ENCODE assay signal across 22 cellular contexts in the genomic region with DNA sequence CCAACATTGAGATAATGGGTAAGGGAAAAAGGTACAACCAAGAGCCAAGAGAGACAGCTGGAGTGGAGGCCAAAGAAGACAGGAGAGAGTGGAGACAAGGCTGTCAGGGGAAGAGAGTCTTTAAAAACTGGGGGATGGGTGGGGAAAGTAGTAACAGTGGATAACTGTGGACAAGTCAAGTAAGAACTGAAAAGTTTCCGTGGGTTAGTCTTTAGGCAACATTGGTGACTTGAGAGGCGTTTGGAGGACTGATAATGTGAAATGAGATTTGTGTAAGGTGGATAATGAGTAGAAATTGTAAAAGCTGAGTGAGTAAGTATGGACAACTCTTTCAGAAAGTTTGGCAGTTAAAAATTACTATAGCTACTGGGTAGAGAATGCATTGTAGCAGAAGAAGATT. TPM values are rescaled to one million over a fixed set of nuclear protein-coding genes. Genes with fewer than 3 reads are reported as not detected.
DNase-seq lines count a peak whose midpoint lies in the region; ATAC-seq and TF ChIP-seq lines count a peak whose summit lies in the region.
"Had no signal": no experiment of that assay in that cellular context is flagged by ENCODE, and none has a peak within 500 bp of the region (broad histone marks: within the 10 kb centered on the region; RNA-seq: fewer than 3 reads in every experiment).

No MANE protein-coding gene starts in this region.

- intact Hi-C loops in psoas muscle (cut with DNase I), result no loop called here

- 85% methylated on average over 2 of the region's 2 CpGs for WGBS in psoas muscle, 3 donors

- peaks cover 56% of the 10 kb centered on the region for H3K4me1 ChIP-seq in CD4-positive, CD25-positive, alpha-beta regulatory T cell (ENCODE audit: control insufficient read depth, insufficient read depth, low read length, poor library complexity, severe bottlenecking)
- peaks cover 63% of the 10 kb centered on the region for H3K4me1 ChIP-seq in psoas muscle
- H3K4me1 ChIP-seq: testis had no signal

- H3K9me3 ChIP-seq in CD4-positive, CD25-positive, alpha-beta regulatory T cell (ENCODE audit: control insufficient read depth in 2 of 2, low read length in 2 of 2), result no peaks in the 10 kb centered on the region
- no peaks in the 10 kb centered on the region for H3K9me3 ChIP-seq in psoas muscle
- H3K9me3 ChIP-seq: heart left ventricle, testis, uterus had no signal

- no peaks in the 10 kb centered on the region for H3K9me3 Mint-ChIP-seq in CD4-positive, CD25-positive, alpha-beta regulatory T cell
- H3K9me3 Mint-ChIP-seq in activated naive CD8-positive, alpha-beta T cell treated with anti-CD3 and anti-CD28 coated beads, Interleukin-2, amount 50 U/mL, for 24 hours, result no peaks in the 10 kb centered on the region
- H3K9me3 Mint-ChIP-seq: activated B cell treated with CpG ODN at 0.5 μM for 24 hours; activated CD4-positive, alpha-beta memory T cell treated with anti-CD3 and anti-CD28 coated beads, Interleukin-2, amount 10 ng/mL, durations not matched to agents 7 days and 5 days had no signal

- H3K4me1 Mint-ChIP-seq in CD4-positive, CD25-positive, alpha-beta regulatory T cell, result peaks cover 50 to 77% (median 67%) of the 10 kb centered on the region in 4 donors
- H3K4me1 Mint-ChIP-seq in activated naive CD8-positive, alpha-beta T cell treated with anti-CD3 and anti-CD28 coated beads, Interleukin-2, amount 50 U/mL, for 24 hours, result peaks cover 75% of the 10 kb centered on the region

- no peak for ATAC-seq in CD4-positive, CD25-positive, alpha-beta regulatory T cell (ENCODE audit: low read depth in 2 of 2)
- ATAC-seq in activated naive CD8-positive, alpha-beta T cell treated with anti-CD3 and anti-CD28 coated beads, Interleukin-2, amount 50 U/mL, for 24 hours, result peak; percentile 77
- ATAC-seq in psoas muscle (peak in 1 of 4 donors; percentile 18), HG02981 (IDR thresholded peaks at IDR 0.05; ENCODE audit: unreplicated experiment) (no peak)
- ATAC-seq: heart left ventricle, left cardiac atrium had no signal

- no peaks in the 10 kb centered on the region for H3K27me3 Mint-ChIP-seq in CD4-positive, CD25-positive, alpha-beta regulatory T cell
- H3K27me3 Mint-ChIP-seq in activated naive CD8-positive, alpha-beta T cell treated with anti-CD3 and anti-CD28 coated beads, Interleukin-2, amount 50 U/mL, for 24 hours, result no peaks in the 10 kb centered on the region
- H3K27me3 Mint-ChIP-seq: activated B cell treated with CpG ODN at 0.5 μM for 24 hours; activated CD4-positive, alpha-beta memory T cell treated with anti-CD3 and anti-CD28 coated beads, Interleukin-2, amount 10 ng/mL, durations not matched to agents 7 days and 5 days had no signal

- H3K27ac ChIP-seq in CD4-positive, CD25-positive, alpha-beta regulatory T cell (ENCODE audit: insufficient read depth, low read length, poor library complexity, severe bottlenecking), result no peak overlapping the region
- peak overlapping the region; percentile 3 for H3K27ac ChIP-seq in psoas muscle
- H3K27ac ChIP-seq: heart left ventricle, KMS-11, PC-9, skin epidermis, testis, uterus had no signal

- no peaks in the 10 kb centered on the region for H3K36me3 ChIP-seq in CD4-positive, CD25-positive, alpha-beta regulatory T cell (ENCODE audit: control insufficient read depth, insufficient read depth, low read length)
- no peaks in the 10 kb centered on the region for H3K36me3 ChIP-seq in psoas muscle (ENCODE audit: insufficient read depth in 1 of 2, low read depth in 1 of 2)
- no peaks in the 10 kb centered on the region for H3K36me3 ChIP-seq in H7 (replicated peaks; ENCODE audit: control insufficient read depth, insufficient read depth, low read length)
- H3K36me3 ChIP-seq: heart left ventricle, uterus had no signal

- TF ChIP-seq CTCF in GM12865 (IDR thresholded peaks at IDR 0.05; ENCODE audit: insufficient read depth, low read depth, low read length, missing control alignments) (no peak), psoas muscle (IDR thresholded peaks at IDR 0.05) (no peak)

- no peaks in the 10 kb centered on the region for H3K27me3 ChIP-seq in CD4-positive, CD25-positive, alpha-beta regulatory T cell (ENCODE audit: control insufficient read depth, insufficient read depth, low read length)
- no peaks in the 10 kb centered on the region for H3K27me3 ChIP-seq in psoas muscle (ENCODE audit: insufficient read depth in 3 of 3, low read length in 2 of 3)
- H3K27me3 ChIP-seq in H7 (ENCODE audit: control insufficient read depth, insufficient read depth, low read length), result no peaks in the 10 kb centered on the region
- H3K27me3 ChIP-seq: heart left ventricle, testis, uterus had no signal

- peaks cover 19% of the 10 kb centered on the region for H3K36me3 Mint-ChIP-seq in CD4-positive, CD25-positive, alpha-beta regulatory T cell
- peaks cover 5% of the 10 kb centered on the region for H3K36me3 Mint-ChIP-seq in activated naive CD8-positive, alpha-beta T cell treated with anti-CD3 and anti-CD28 coated beads, Interleukin-2, amount 50 U/mL, for 24 hours (ENCODE audit: low read depth)

- DNase-seq in CD4-positive, CD25-positive, alpha-beta regulatory T cell, result no peak
- DNase-seq in GM12865 (ENCODE audit: low read depth), result peak; percentile 18
- DNase-seq in activated naive CD8-positive, alpha-beta T cell treated with anti-CD3 and anti-CD28 coated beads, Interleukin-2, amount 50 U/mL, for 24 hours, result no peak
- DNase-seq in psoas muscle, result no peak
- no peak for DNase-seq in H7
- no peak for DNase-seq in stimulated activated naive CD4-positive, alpha-beta T cell (lab: John Stamatoyannopoulos, UW)
- DNase-seq: activated B cell treated with CpG ODN at 0.5 μM for 24 hours; activated CD4-positive, alpha-beta memory T cell treated with anti-CD3 and anti-CD28 coated beads, Interleukin-2, amount 10 ng/mL, durations not matched to agents 7 days and 5 days; C1 segment of cervical spinal cord; cerebellar nuclear complex; heart left ventricle; left cardiac atrium; NCI-H146; NK-92 treated with Interleukin-12 subunit alpha and Interleukin-12 subunit beta, amount 100 ng/mL, for 24 hours; occipital lobe; PC-9; Right ventricle myocardium superior; testis; uterus had no signal

- H3K27ac Mint-ChIP-seq in CD4-positive, CD25-positive, alpha-beta regulatory T cell, result peak overlapping the region in 1 of 3 donors; percentile 49
- H3K27ac Mint-ChIP-seq in activated naive CD8-positive, alpha-beta T cell treated with anti-CD3 and anti-CD28 coated beads, Interleukin-2, amount 50 U/mL, for 24 hours, result peak overlapping the region; percentile 39
- H3K27ac Mint-ChIP-seq: activated B cell treated with CpG ODN at 0.5 μM for 24 hours; activated CD4-positive, alpha-beta memory T cell treated with anti-CD3 and anti-CD28 coated beads, Interleukin-2, amount 10 ng/mL, durations not matched to agents 7 days and 5 days had no signal

- peak overlapping the region in 3 of 4 donors; percentile 6 to 56 (median 9) for H3K4me3 Mint-ChIP-seq in CD4-positive, CD25-positive, alpha-beta regulatory T cell
- H3K4me3 Mint-ChIP-seq in activated naive CD8-positive, alpha-beta T cell treated with anti-CD3 and anti-CD28 coated beads, Interleukin-2, amount 50 U/mL, for 24 hours, result peak overlapping the region; percentile 9
- H3K4me3 Mint-ChIP-seq: activated B cell treated with CpG ODN at 0.5 μM for 24 hours; activated CD4-positive, alpha-beta memory T cell treated with anti-CD3 and anti-CD28 coated beads, Interleukin-2, amount 10 ng/mL, durations not matched to agents 7 days and 5 days had no signal

- H3K4me3 ChIP-seq in CD4-positive, CD25-positive, alpha-beta regulatory T cell (ENCODE audit: low read depth, low read length), result no peak overlapping the region
- H3K4me3 ChIP-seq in GM12865 (ENCODE audit: low read depth, low read length) (no peak overlapping the region), psoas muscle (no peak overlapping the region), H7 (ENCODE audit: insufficient read depth, low read depth, low read length) (no peak overlapping the region)
- H3K4me3 ChIP-seq: heart left ventricle, PC-9, skin epidermis, testis, uterus had no signal

RNA-seq across cellular contexts. Expression of a gene that starts 10.4 kb away (rescaled TPM):
- 64.6 TPM for total RNA-seq in CD4-positive, CD25-positive, alpha-beta regulatory T cell
- polyA plus RNA-seq in CD4-positive, CD25-positive, alpha-beta regulatory T cell, result 10 to 100 TPM; 41.6 to 52.8 (median 46.2) TPM
- 10 to 100 TPM; 28.5 to 55.1 (median 32.0) TPM for total RNA-seq in psoas muscle
- polyA plus RNA-seq in psoas muscle, result 10 to 100 TPM; 27.7 to 46.5 (median 28.1) TPM
- 65.3 and 72.5 TPM in 2 replicates for total RNA-seq in H7 (2014; rRNA removed; shearing (Covaris generic))
